ENCODE assay signal across 10 cellular contexts in the genomic region with DNA sequence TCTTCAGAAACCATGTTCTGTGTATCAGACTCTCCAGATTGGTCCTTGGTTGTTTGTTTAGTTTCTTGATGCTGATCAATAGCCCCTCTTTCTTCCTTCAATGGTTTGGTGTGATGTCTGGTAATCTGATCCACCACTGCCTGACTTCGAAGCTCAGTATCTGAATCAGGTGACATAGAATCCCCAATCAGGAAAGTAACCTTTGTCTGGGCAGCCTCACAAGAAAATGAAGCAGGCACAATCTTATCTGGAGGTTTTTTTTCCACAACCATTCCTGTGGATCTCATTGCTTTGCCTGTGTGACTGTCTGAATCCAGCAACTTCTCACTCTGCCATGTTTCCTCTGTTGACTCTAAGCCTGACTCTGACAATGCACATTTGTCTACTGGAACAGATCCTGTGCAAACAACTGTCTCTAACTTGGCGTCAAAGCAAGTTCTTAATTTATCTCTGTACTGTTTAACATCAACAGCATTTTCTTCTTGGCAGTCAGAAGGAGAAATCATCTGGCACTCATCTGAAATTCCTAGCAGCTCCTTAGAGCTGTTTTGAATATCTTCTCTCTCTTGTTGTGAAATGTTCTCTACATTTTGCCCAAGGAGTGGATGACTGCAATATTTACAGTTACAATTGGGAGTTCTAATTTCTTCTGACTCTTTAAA. TPM values are rescaled to one million over a fixed set of nuclear protein-coding genes. Genes with fewer than 3 reads are reported as not detected.
DNase-seq lines count a peak whose midpoint lies in the region; ATAC-seq and TF ChIP-seq lines count a peak whose summit lies in the region.
"Had no signal": no experiment of that assay in that cellular context is flagged by ENCODE, and none has a peak within 500 bp of the region (broad histone marks: within the 10 kb centered on the region; RNA-seq: fewer than 3 reads in every experiment).

No MANE protein-coding gene starts in this region.

- no peak overlapping the region for H3K9ac ChIP-seq in parathyroid adenoma

- POLR2A ChIA-PET in CD8-positive, alpha-beta T cell (lab: Charles Lee): no interaction called here
- POLR2A ChIA-PET in WTC11 (lab: Charles Lee) (no interaction called here), PC-9 (lab: Charles Lee; ENCODE audit: unreplicated experiment) (no interaction called here)

- no peaks in the 10 kb centered on the region for H3K4me1 ChIP-seq in CD8-positive, alpha-beta T cell (ENCODE audit: insufficient read depth, low read length)
- H3K4me1 ChIP-seq in heart left ventricle: peaks cover 0 to 42% (median 27%) of the 10 kb centered on the region in 12 donors
- H3K4me1 ChIP-seq in parathyroid adenoma: peaks cover 15% of the 10 kb centered on the region
- no peaks in the 10 kb centered on the region for H3K4me1 ChIP-seq in PC-9 (replicated peaks; ENCODE audit: insufficient read depth)

- no peak for TF ChIP-seq POLR2A in heart left ventricle (IDR thresholded peaks at IDR 0.05)

- H3K27ac Mint-ChIP-seq in CD8-positive, alpha-beta T cell: peak overlapping the region; percentile 2
- H3K27ac Mint-ChIP-seq in WTC11: peak overlapping the region; percentile 85

- H3K79me2 ChIP-seq in parathyroid adenoma (no peaks in the 10 kb centered on the region), PC-9 (ENCODE audit: low read depth) (no peaks in the 10 kb centered on the region)

- ATAC-seq in CD8-positive, alpha-beta T cell: no peak
- peak; percentile 70 for ATAC-seq in WTC11
- peak; percentile 90 to 95 (median 94) for ATAC-seq in heart left ventricle
- no peak for ATAC-seq in HG02885 (IDR thresholded peaks at IDR 0.05; ENCODE audit: poor library complexity, unreplicated experiment)

- H3K4me1 Mint-ChIP-seq in CD8-positive, alpha-beta T cell (ENCODE audit: low read depth): peaks cover 3% of the 10 kb centered on the region
- peaks cover 9% of the 10 kb centered on the region for H3K4me1 Mint-ChIP-seq in WTC11

- BruUV-seq in PC-9 (replicated peaks; lab: Mats Ljungman, UMichigan): no TSS peak

- no peaks in the 10 kb centered on the region for H3K27me3 Mint-ChIP-seq in CD8-positive, alpha-beta T cell (ENCODE audit: low read depth)
- H3K27me3 Mint-ChIP-seq in WTC11 (ENCODE audit: low read depth): no peaks in the 10 kb centered on the region

- H3K4me3 ChIP-seq in CD8-positive, alpha-beta T cell (ENCODE audit: low read depth, low read length): no peak overlapping the region
- H3K4me3 ChIP-seq in heart left ventricle (no peak overlapping the region), parathyroid adenoma (ENCODE audit: low read depth, low read length) (no peak overlapping the region), PC-9 (no peak overlapping the region)

- H3K36me3 Mint-ChIP-seq in CD8-positive, alpha-beta T cell: peaks cover 74% of the 10 kb centered on the region
- peaks cover 27% of the 10 kb centered on the region for H3K36me3 Mint-ChIP-seq in WTC11

- WGBS in heart left ventricle, 4 donors: 11 to 20% (median 17%) methylated on average over 2 of the region's 2 CpGs

- intact Hi-C loops in CD8-positive, alpha-beta T cell (cut with DNase I, micrococcal nuclease): no loop called here
- intact Hi-C loops in heart left ventricle (cut with DNase I) (loop anchor here in 2 of 10 donors (2.0 to 5.0 kb wide), 2 partner anchors 35 to 37 kb away; a partner anchor contains a TSS), PC-9 (cut with micrococcal nuclease; ENCODE audit: unreplicated experiment) (no loop called here)

- no peaks in the 10 kb centered on the region; the same call in 1 of the 2 replicates for H4K20me1 ChIP-seq in PC-9 (ENCODE audit: insufficient read depth)

- H3K9me3 ChIP-seq in CD8-positive, alpha-beta T cell (ENCODE audit: low read length): no peaks in the 10 kb centered on the region
- no peaks in the 10 kb centered on the region for H3K9me3 ChIP-seq in heart left ventricle
- H3K9me3 ChIP-seq in parathyroid adenoma (ENCODE audit: control insufficient read depth, low read length): no peaks in the 10 kb centered on the region
- H3K9me3 ChIP-seq in PC-9 (ENCODE audit: insufficient read depth, low read depth): no peaks in the 10 kb centered on the region

- H3K27me3 ChIP-seq in CD8-positive, alpha-beta T cell (ENCODE audit: insufficient read depth, low read length): no peaks in the 10 kb centered on the region
- H3K27me3 ChIP-seq in heart left ventricle (no peaks in the 10 kb centered on the region), parathyroid adenoma (ENCODE audit: control insufficient read depth, insufficient read depth, low read length) (no peaks in the 10 kb centered on the region), PC-9 (ENCODE audit: insufficient read depth, low read depth) (no peaks in the 10 kb centered on the region)

- no peak overlapping the region for H3K4me3 Mint-ChIP-seq in CD8-positive, alpha-beta T cell
- H3K4me3 Mint-ChIP-seq in WTC11: no peak overlapping the region

- H2AFZ ChIP-seq in parathyroid adenoma (peak overlapping the region; percentile 7), PC-9 (no peak overlapping the region)

- TF ChIP-seq CTCF in CD8-positive, alpha-beta T cell (IDR thresholded peaks at IDR 0.05): no peak
- TF ChIP-seq CTCF in WTC11 (IDR thresholded peaks at IDR 0.05) (no peak), heart left ventricle (IDR thresholded peaks at IDR 0.05) (no peak), parathyroid adenoma (IDR thresholded peaks at IDR 0.05) (no peak), PC-9 (conservative IDR thresholded peaks at IDR 0.05) (no peak)

- CTCF ChIA-PET in CD8-positive, alpha-beta T cell (lab: Charles Lee): interaction anchor here (2.0 kb wide), 1 partner anchor 83 kb away, joined by 6 read pairs; no protein-coding TSS in a partner anchor
- CTCF ChIA-PET in WTC11 (lab: Charles Lee): no interaction called here
- CTCF ChIA-PET in PC-9 (lab: Charles Lee): no interaction called here

- no peak for DNase-seq in CD8-positive, alpha-beta T cell
- DNase-seq in WTC11 (ENCODE audit: low spot score) (no peak), heart left ventricle (peak in 1 of 5 donors; percentile 42), DMS 273 treated with DMSO at 0.1 percent for 48 hours (lab: John Stamatoyannopoulos, UW) (no peak), PC-9 (no peak)
- DNase-seq in central memory CD4-positive, alpha-beta T cell: no peak
- DNase-seq: effector CD8-positive, alpha-beta T cell; NCI-H226 had no signal

- no peaks in the 10 kb centered on the region for H3K9me3 Mint-ChIP-seq in CD8-positive, alpha-beta T cell
- no peaks in the 10 kb centered on the region for H3K9me3 Mint-ChIP-seq in WTC11

- H3K27ac ChIP-seq in CD8-positive, alpha-beta T cell (ENCODE audit: low read depth, low read length): no peak overlapping the region
- peak overlapping the region; percentile 19 to 87 (median 78) for H3K27ac ChIP-seq in heart left ventricle
- peak overlapping the region; percentile 61 for H3K27ac ChIP-seq in parathyroid adenoma
- no peak overlapping the region for H3K27ac ChIP-seq in PC-9

- no peaks in the 10 kb centered on the region; the same call in 1 of the 2 replicates for H3F3A ChIP-seq in PC-9 (ENCODE audit: insufficient read depth, low read depth)

- H3K9me2 ChIP-seq in PC-9 (ENCODE audit: insufficient read depth): no peaks in the 10 kb centered on the region

- H3K4me2 ChIP-seq in parathyroid adenoma (ENCODE audit: low read length) (peak overlapping the region; percentile 10), PC-9 (no peak overlapping the region)

- peaks cover 6% of the 10 kb centered on the region for H3K36me3 ChIP-seq in CD8-positive, alpha-beta T cell (ENCODE audit: insufficient read depth, low read length)
- H3K36me3 ChIP-seq in heart left ventricle: peaks cover 0 to 72% (median 58%) of the 10 kb centered on the region in 9 donors
- H3K36me3 ChIP-seq in parathyroid adenoma (ENCODE audit: control insufficient read depth, insufficient read depth, low read length): no peaks in the 10 kb centered on the region
- peaks cover 26% of the 10 kb centered on the region for H3K36me3 ChIP-seq in PC-9 (ENCODE audit: low read depth)

TF ChIP-seq in WTC11, 78 proteins besides CTCF, POLR2A, EP300 and RAD21:
- TF ChIP-seq KAT7 (CRISPR knock-in tag; IDR thresholded peaks at IDR 0.05; ENCODE audit: borderline replicate concordance) (no peak), ZNF423 (CRISPR knock-in tag; IDR thresholded peaks at IDR 0.05) (no peak), TEAD4 (CRISPR knock-in tag; IDR thresholded peaks at IDR 0.05) (no peak), SOX15 (CRISPR knock-in tag; IDR thresholded peaks at IDR 0.05) (no peak)
- TF ChIP-seq, protein P1, sequence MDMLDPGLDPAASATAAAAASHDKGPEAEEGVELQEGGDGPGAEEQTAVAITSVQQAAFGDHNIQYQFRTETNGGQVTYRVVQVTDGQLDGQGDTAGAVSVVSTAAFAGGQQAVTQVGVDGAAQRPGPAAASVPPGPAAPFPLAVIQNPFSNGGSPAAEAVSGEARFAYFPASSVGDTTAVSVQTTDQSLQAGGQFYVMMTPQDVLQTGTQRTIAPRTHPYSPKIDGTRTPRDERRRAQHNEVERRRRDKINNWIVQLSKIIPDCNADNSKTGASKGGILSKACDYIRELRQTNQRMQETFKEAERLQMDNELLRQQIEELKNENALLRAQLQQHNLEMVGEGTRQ (CRISPR knock-in tag; IDR thresholded peaks at IDR 0.05): 0 out of 2 replicates have a peak, but pooled peaks have one; percentile 28

RNA-seq across cellular contexts. Expression of a gene that starts 37.1 kb away (rescaled TPM):
- total RNA-seq in CD8-positive, alpha-beta T cell: 10 to 100 TPM; 64.3 to 71.7 TPM
- total RNA-seq in WTC11 (2021): 18.0 to 19.5 TPM (median 18.1 TPM) in 3 replicates
- 10 to 100 TPM in 5 of 9 donors, 1 to 10 TPM in 4; 7.0 to 13.9 (median 10.0) TPM for total RNA-seq in heart left ventricle
- polyA plus RNA-seq in heart left ventricle: 1 to 10 TPM; 2.3 to 3.3 TPM
- total RNA-seq in PC-9 (2021): 17.1 and 21.9 TPM in 2 replicates

Comparison
In these comparisons a context has a peak if more than half of its experiments do, and no peak if none do; other contexts are left out.
1. ATAC-seq: peak in WTC11 (single experiment) and heart left ventricle (4 of 4); none in CD8-positive, alpha-beta T cell (single experiment) and HG02885 (single experiment).
2. H3K27ac ChIP-seq: peak in heart left ventricle (12 of 12) and parathyroid adenoma (single experiment); none in CD8-positive, alpha-beta T cell (single experiment) and PC-9 (single experiment).